ENCODE assay signal across 1 cellular context in genomic region chr3:158808697-158809096, GRCh38.
TF ChIP-seq lines count a peak whose summit lies in the region.

No MANE protein-coding gene starts in this region.

TF ChIP-seq in WTC11, 78 proteins besides CTCF, POLR2A, EP300 and RAD21 (continued from another document):
- TF ChIP-seq ZNF532 (CRISPR knock-in tag; IDR thresholded peaks at IDR 0.05; ENCODE audit: borderline replicate concordance): no peak
- no peak for TF ChIP-seq ZBTB21 (CRISPR knock-in tag; IDR thresholded peaks at IDR 0.05; ENCODE audit: borderline replicate concordance)
- TF ChIP-seq ZNF121 (CRISPR knock-in tag; IDR thresholded peaks at IDR 0.05): no peak
- TF ChIP-seq MLX (CRISPR knock-in tag; IDR thresholded peaks at IDR 0.05): no peak
- no peak for TF ChIP-seq SOX15 (CRISPR knock-in tag; IDR thresholded peaks at IDR 0.05)
- no peak for TF ChIP-seq CBFB (CRISPR knock-in tag; IDR thresholded peaks at IDR 0.05; ENCODE audit: low read depth)
TF ChIP-seq in WTC11: peak in this region for 0.
